In the genomic region with DNA sequence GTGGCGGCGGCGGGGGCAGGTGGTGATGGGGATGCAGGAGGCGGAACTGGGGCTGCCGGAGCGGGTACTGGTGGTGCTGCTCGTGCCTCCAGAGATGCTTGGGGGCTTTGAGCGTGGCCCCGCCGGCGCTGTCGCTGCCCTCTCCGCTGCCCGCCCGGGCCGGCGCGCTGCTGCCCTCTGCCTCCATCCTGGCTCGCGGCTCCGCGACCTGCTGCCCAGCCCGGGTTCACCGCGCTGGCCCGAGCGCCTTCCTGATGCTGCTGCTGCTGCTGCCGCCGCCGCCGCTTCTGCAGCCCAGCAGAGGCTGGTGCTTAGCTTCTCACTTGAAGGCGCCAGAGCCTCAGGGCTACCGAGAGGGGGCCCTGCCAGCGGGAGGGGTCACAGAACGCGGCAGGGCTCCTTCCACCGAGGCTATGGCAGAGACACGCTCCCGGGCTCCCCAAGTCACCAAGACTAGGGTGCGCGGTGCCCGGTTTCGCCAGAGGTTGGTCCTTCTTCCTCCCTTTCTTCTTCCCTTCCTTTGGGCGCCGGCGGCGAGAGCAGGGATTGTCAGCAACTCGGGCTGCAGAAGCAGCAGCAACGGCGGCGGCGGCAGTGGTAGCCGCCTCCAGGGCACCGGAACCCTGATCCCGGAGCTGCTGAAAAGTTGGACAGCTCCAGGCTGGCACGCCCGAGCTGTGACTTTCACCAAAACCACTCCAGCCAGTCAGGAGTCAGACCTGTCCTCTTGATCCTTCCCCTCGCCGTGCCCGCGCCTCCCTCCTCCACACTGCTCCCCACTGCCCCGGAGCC, we compare ENCODE assay signal across 8 cellular contexts. TPM values are rescaled to one million over a fixed set of nuclear protein-coding genes. Genes with fewer than 3 reads are reported as not detected.
A peak's percentile ranks its signal among the peaks of the same experiment; 100 is the strongest.
DNase-seq lines count a peak whose midpoint lies in the region; ATAC-seq and TF ChIP-seq lines count a peak whose summit lies in the region.

A gene (minus strand): TSS at position 291 of the 792 bp plus-strand sequence.

- H3K4me2 ChIP-seq in GM23338 (peak within 1 kb of the TSS; percentile 97), SK-N-SH (peak within 1 kb of the TSS; percentile 95)

- in situ Hi-C loops in transverse colon (cut with MboI; ENCODE audit: low pct_ligation_motif_present in 1 of 4, low pct_unique_long_range_greater_than_20kb in 1 of 4, low sequenced_read_pairs in 3 of 4) = no loop called here

- no peaks in the 10 kb centered on the region for H3K79me2 ChIP-seq in GM23338 (replicated peaks; ENCODE audit: insufficient read depth)
- H3K79me2 ChIP-seq in SK-N-SH (ENCODE audit: insufficient read depth) = no peaks in the 10 kb centered on the region

- H3K27me3 Mint-ChIP-seq in GM23338 (ENCODE audit: insufficient read depth, low read depth, poor library complexity) (peaks cover 42% of the 10 kb centered on the region), mesothelial cell of epicardium (ENCODE audit: low read depth) (peaks cover 81% of the 10 kb centered on the region)

- TF ChIP-seq CTCF in AG10803 (conservative IDR thresholded peaks at IDR 0.05; ENCODE audit: low read length) (no peak), GM23338 (conservative IDR thresholded peaks at IDR 0.05; ENCODE audit: low read depth in 2 of 2) (no peak), SK-N-SH (IDR thresholded peaks at IDR 0.05) (peak; percentile 36), mesothelial cell of epicardium (IDR thresholded peaks at IDR 0.05; ENCODE audit: unreplicated experiment) (no peak), transverse colon (IDR thresholded peaks at IDR 0.05) (no peak)

- H2AFZ ChIP-seq in GM23338 (peak within 1 kb of the TSS; percentile 98), SK-N-SH (ENCODE audit: low read depth) (peak within 1 kb of the TSS; percentile 63; the same call in 1 of the 2 replicates)

- intact Hi-C loops in transverse colon (cut with DNase I; ENCODE audit: low total_unique reads) = no loop called here

- H4K20me1 ChIP-seq in GM23338 (replicated peaks; ENCODE audit: insufficient read depth) (peaks cover 7% of the 10 kb centered on the region; the same call in 1 of the 2 replicates), SK-N-SH (ENCODE audit: insufficient read depth) (no peaks in the 10 kb centered on the region)

- H3K4me1 Mint-ChIP-seq in GM23338 = peaks cover 15% of the 10 kb centered on the region
- H3K4me1 Mint-ChIP-seq in mesothelial cell of epicardium = peaks cover 23% of the 10 kb centered on the region

- H3K9me3 Mint-ChIP-seq in GM23338 = no peaks in the 10 kb centered on the region
- no peaks in the 10 kb centered on the region for H3K9me3 Mint-ChIP-seq in mesothelial cell of epicardium

- POLR2A ChIA-PET in SK-N-SH (lab: Yijun Ruan, JAX) = no interaction called here

- H3K36me3 ChIP-seq in GM23338 (ENCODE audit: insufficient read depth) (no peaks in the 10 kb centered on the region), SK-N-SH (replicated peaks in 1 of 2; ENCODE audit: control insufficient read depth in 1 of 2, insufficient read depth in 2 of 2, low read length in 1 of 2) (no peaks in the 10 kb centered on the region), transverse colon (no peaks in the 10 kb centered on the region)

- DNase-seq in AG10803 (ENCODE audit: low read depth) (peak; percentile 57), GM23338 (ENCODE audit: low spot score) (peak; percentile 91), SK-N-SH (peak; percentile 83), mesothelial cell of epicardium (ENCODE audit: low spot score in 2 of 2, unreplicated experiment in 2 of 2) (peak; percentile 60 to 82), transverse colon (peak; percentile 19)
- DNase-seq in stimulated activated naive CD4-positive, alpha-beta T cell treated with Interleukin-2 at 50 U/mL for 16 hours (lab: John Stamatoyannopoulos, UW) = no peak

- ATAC-seq in GM23338 (peak; percentile 90), esophagus mucosa (peak; percentile 72), GM18909 (IDR thresholded peaks at IDR 0.05; ENCODE audit: poor library complexity, unreplicated experiment) (no peak)

- TF ChIP-seq EP300 in SK-N-SH (IDR thresholded peaks at IDR 0.05; ENCODE audit: borderline replicate concordance in 1 of 2, low read depth in 1 of 2, low read length in 1 of 2) (peak in 1 of 2 experiments; percentile 37; a peak in 1 of 4 replicates), transverse colon (IDR thresholded peaks at IDR 0.05; ENCODE audit: low read depth) (no peak)

- WGBS in SK-N-SH (ENCODE audit: low lambda C conversion rate) = 9% methylated on average over 31 of the region's 62 CpGs
- whole genome bisulfite sequencing in transverse colon (ENCODE audit: low coverage in 1 of 2), 2 donors = 14% methylated on average over 55 of the region's 62 CpGs; no CpG with 5 or more reads in 1 of the 2 donors

- peak within 1 kb of the TSS; percentile 78 for H3K4me3 Mint-ChIP-seq in GM23338
- H3K4me3 Mint-ChIP-seq in mesothelial cell of epicardium = peak within 1 kb of the TSS; percentile 70

- H3K9ac ChIP-seq in SK-N-SH = no peak within 1 kb of the TSS

- no peak for TF ChIP-seq POLR2A in transverse colon (IDR thresholded peaks at IDR 0.05)

- H3K4me1 ChIP-seq in GM23338 (ENCODE audit: insufficient read depth) (peaks cover 14% of the 10 kb centered on the region), SK-N-SH (ENCODE audit: control insufficient read depth in 1 of 2, insufficient read depth in 2 of 2, low read depth in 1 of 2, low read length in 1 of 2) (peaks cover 0 to 10% of the 10 kb centered on the region in 2 experiments; a peak in 1 of 4 replicates), transverse colon (peaks cover 5 to 9% (median 6%) of the 10 kb centered on the region in 4 donors)

- CTCF ChIA-PET in SK-N-SH (lab: Yijun Ruan, JAX) = interaction anchor here (0.7 to 1.4 kb wide), 6 partner anchors 10 to 83 kb away, joined by 3 to 4 read pairs (median 4); no protein-coding TSS in a partner anchor

- 0 out of 2 replicates have a peak, but pooled peaks cover 5% of the 10 kb centered on the region for H3F3A ChIP-seq in GM23338 (replicated peaks; ENCODE audit: low read depth)
- no peaks in the 10 kb centered on the region for H3F3A ChIP-seq in SK-N-SH (replicated peaks; ENCODE audit: insufficient read depth)

- H3K27ac Mint-ChIP-seq in GM23338 (no peak within 1 kb of the TSS), mesothelial cell of epicardium (no peak within 1 kb of the TSS)

- H3K4me3 ChIP-seq in AG10803 (ENCODE audit: low read length) (peak within 1 kb of the TSS; percentile 13; the same call in 1 of the 2 replicates), GM23338 (peak within 1 kb of the TSS; percentile 84), SK-N-SH (ENCODE audit: low read depth in 2 of 2, low read length in 1 of 2) (peak within 1 kb of the TSS; percentile 66 to 69), transverse colon (peak within 1 kb of the TSS in 2 of 4 donors; percentile 12 to 35)

- H3K9me3 ChIP-seq in SK-N-SH (no peaks in the 10 kb centered on the region), transverse colon (no peaks in the 10 kb centered on the region)

- H3K27ac ChIP-seq in GM23338 (ENCODE audit: low read depth) (no peak within 1 kb of the TSS), SK-N-SH (ENCODE audit: low read depth in 2 of 2, low read length in 1 of 2) (no peak within 1 kb of the TSS), transverse colon (no peak within 1 kb of the TSS)

- peak; percentile 14; the same call in 1 of the 2 replicates for TF ChIP-seq RAD21 in SK-N-SH (IDR thresholded peaks at IDR 0.05; ENCODE audit: low read length)

- H3K9me2 ChIP-seq in GM23338 (ENCODE audit: insufficient read depth) (no peaks in the 10 kb centered on the region), SK-N-SH (no peaks in the 10 kb centered on the region)

- H3K36me3 Mint-ChIP-seq in GM23338 (ENCODE audit: low read depth) (no peaks in the 10 kb centered on the region), mesothelial cell of epicardium (no peaks in the 10 kb centered on the region)

- H3K27me3 ChIP-seq in GM23338 (ENCODE audit: insufficient read depth) (peaks cover 63% of the 10 kb centered on the region), SK-N-SH (ENCODE audit: insufficient read depth) (no peaks in the 10 kb centered on the region; the same call in 1 of the 2 replicates), transverse colon (peaks cover 56% of the 10 kb centered on the region)

TF ChIP-seq in GM23338, 12 proteins besides CTCF, POLR2A, EP300 and RAD21 (continues in another document):
- no peak for TF ChIP-seq STAT1 (IDR thresholded peaks at IDR 0.05; ENCODE audit: unreplicated experiment)
- TF ChIP-seq, protein P1, sequence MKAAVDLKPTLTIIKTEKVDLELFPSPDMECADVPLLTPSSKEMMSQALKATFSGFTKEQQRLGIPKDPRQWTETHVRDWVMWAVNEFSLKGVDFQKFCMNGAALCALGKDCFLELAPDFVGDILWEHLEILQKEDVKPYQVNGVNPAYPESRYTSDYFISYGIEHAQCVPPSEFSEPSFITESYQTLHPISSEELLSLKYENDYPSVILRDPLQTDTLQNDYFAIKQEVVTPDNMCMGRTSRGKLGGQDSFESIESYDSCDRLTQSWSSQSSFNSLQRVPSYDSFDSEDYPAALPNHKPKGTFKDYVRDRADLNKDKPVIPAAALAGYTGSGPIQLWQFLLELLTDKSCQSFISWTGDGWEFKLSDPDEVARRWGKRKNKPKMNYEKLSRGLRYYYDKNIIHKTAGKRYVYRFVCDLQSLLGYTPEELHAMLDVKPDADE (IDR thresholded peaks at IDR 0.05) = no peak

TF ChIP-seq in SK-N-SH, 30 proteins besides CTCF, POLR2A, EP300 and RAD21 (continues in another document):
- TF ChIP-seq MXI1 (IDR thresholded peaks at IDR 0.05; ENCODE audit: low read depth, low read length) (no peak), GABPA (IDR thresholded peaks at IDR 0.05; ENCODE audit: low read depth) (no peak), TAF1 (IDR thresholded peaks at IDR 0.05; ENCODE audit: borderline replicate concordance, low read depth, low read length) (no peak), EZH2phosphoT487 (IDR thresholded peaks at IDR 0.05; ENCODE audit: borderline replicate concordance, low read depth) (no peak), FOSL2 (IDR thresholded peaks at IDR 0.05; ENCODE audit: borderline replicate concordance, low read depth) (no peak), ELF1 (IDR thresholded peaks at IDR 0.05) (no peak), SIN3A (IDR thresholded peaks at IDR 0.05; ENCODE audit: borderline replicate concordance, low read depth, low read length) (peak; percentile 69; the same call in 1 of the 2 replicates), YY1 (IDR thresholded peaks at IDR 0.05; ENCODE audit: low read depth) (no peak)
- TF ChIP-seq, protein P2, sequence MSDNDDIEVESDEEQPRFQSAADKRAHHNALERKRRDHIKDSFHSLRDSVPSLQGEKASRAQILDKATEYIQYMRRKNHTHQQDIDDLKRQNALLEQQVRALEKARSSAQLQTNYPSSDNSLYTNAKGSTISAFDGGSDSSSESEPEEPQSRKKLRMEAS (IDR thresholded peaks at IDR 0.05; ENCODE audit: low read depth) = no peak; the same call in none of the 2 replicates

RNA-seq across cellular contexts. Expression of the gene that starts here (rescaled TPM):
- total RNA-seq in GM23338 (2014; rRNA removed; shearing (Covaris generic)) = 3.3 and 4.7 TPM in 2 replicates
- polyA plus RNA-seq in GM23338 (2016; fragmentation: Nextera tagmentation; extraction: Ambion mirVana) (0.66 and 2.1 TPM in 2 replicates), SK-N-SH (2012; rRNA removed) (2.4 and 3.3 TPM in 2 replicates)
- 1.8 TPM in 2 replicates for polyA plus RNA-seq in SK-N-SH (2012; cell fraction: cytosol; rRNA removed)
- 4.0 and 6.0 TPM in 2 replicates for polyA plus RNA-seq in SK-N-SH (2012; cell fraction: nucleus; rRNA removed)
- total RNA-seq in esophagus mucosa (7.3 TPM), mesothelial cell of epicardium (101 to 106 TPM (median 105 TPM) in 3 replicates), transverse colon (100 to 1,000 TPM in 1 of 4 donors, 10 to 100 TPM in 3; 47.0 to 302 (median 73.6) TPM)
